18 cellular contexts compared by ENCODE assay signal in genomic region chr3:51929420-51930003, GRCh38. TPM values are rescaled to one million over a fixed set of nuclear protein-coding genes. Genes with fewer than 3 reads are reported as not detected.
DNase-seq lines count a peak whose midpoint lies in the region; ATAC-seq and TF ChIP-seq lines count a peak whose summit lies in the region.
"Had no signal": no experiment of that assay in that cellular context is flagged by ENCODE, and none has a peak within 500 bp of the region (broad histone marks: within the 10 kb centered on the region; RNA-seq: fewer than 3 reads in every experiment).

No MANE protein-coding gene starts in this region.

- no peaks in the 10 kb centered on the region for H3K9me2 ChIP-seq in GM23338 (ENCODE audit: insufficient read depth)

- no peak overlapping the region for H3K4me2 ChIP-seq in GM23338

- H3K4me3 Mint-ChIP-seq in GM23338, result no peak overlapping the region

- DNase-seq in AG20443 (ENCODE audit: low spot score), result peak; percentile 43
- peak; percentile 66 for DNase-seq in GM23338 (ENCODE audit: low spot score)
- DNase-seq in RWPE2 (ENCODE audit: low spot score), result no peak
- DNase-seq in left kidney (ENCODE audit: low read depth, low spot score), result peak; percentile 58
- DNase-seq in DMS153 (lab: John Stamatoyannopoulos, UW), result no peak
- DNase-seq in stimulated activated CD4-positive, alpha-beta T cell treated with anti-CD3 and anti-CD28 coated beads, Interleukin-12 subunit alpha, Interleukin-12 subunit beta, amount 100 ng/mL, for 4 hours, result no peak
- DNase-seq in NCI-H1048 (lab: John Stamatoyannopoulos, UW), result no peak
- DNase-seq: activated CD4-positive, alpha-beta T cell treated with anti-CD3 and anti-CD28 coated beads, Interleukin-2, amount 50 U/mL, for 1 hour; activated gamma-delta T cell treated with Interleukin-2 at 50 U/mL for 16 hours; C1 segment of cervical spinal cord; central memory CD4-positive, alpha-beta T cell; hippocampal formation; NCI-H1436 treated with DMSO at 0.1 percent for 48 hours; NCI-H82; stimulated activated CD4-positive, alpha-beta T cell treated with anti-CD3 and anti-CD28 coated beads, Interleukin-2, amount 100 ng/mL, for 48 hours; stimulated activated naive CD4-positive, alpha-beta T cell had no signal

- H3K36me3 ChIP-seq in GM23338 (ENCODE audit: insufficient read depth) (peaks cover under 1% of the 10 kb centered on the region; the same call in 1 of the 2 replicates), RWPE2 (ENCODE audit: low read depth) (peaks cover 3% of the 10 kb centered on the region)

- H3K4me1 ChIP-seq in GM23338 (ENCODE audit: insufficient read depth) (no peaks in the 10 kb centered on the region), RWPE2 (ENCODE audit: insufficient read depth, poor library complexity, severe bottlenecking) (no peaks in the 10 kb centered on the region)

- no peaks in the 10 kb centered on the region for H3K79me2 ChIP-seq in GM23338 (replicated peaks; ENCODE audit: insufficient read depth)

- H3K27ac Mint-ChIP-seq in GM23338, result no peak overlapping the region

- no peaks in the 10 kb centered on the region for H3K4me1 Mint-ChIP-seq in GM23338

- H3F3A ChIP-seq in GM23338 (replicated peaks; ENCODE audit: low read depth), result no peaks in the 10 kb centered on the region

- H3K27ac ChIP-seq in GM23338 (ENCODE audit: low read depth) (no peak overlapping the region), RWPE2 (ENCODE audit: poor library complexity, severe bottlenecking) (no peak overlapping the region)

- H3K27me3 ChIP-seq in GM23338 (ENCODE audit: insufficient read depth) (no peaks in the 10 kb centered on the region), RWPE2 (ENCODE audit: insufficient read depth, poor library complexity, severe bottlenecking) (no peaks in the 10 kb centered on the region)

- peaks cover 2% of the 10 kb centered on the region for H3K27me3 Mint-ChIP-seq in GM23338 (ENCODE audit: insufficient read depth, low read depth, poor library complexity)

- peaks cover 3% of the 10 kb centered on the region for H4K20me1 ChIP-seq in GM23338 (replicated peaks; ENCODE audit: insufficient read depth)

- H3K36me3 Mint-ChIP-seq in GM23338 (ENCODE audit: low read depth), result peaks cover 36% of the 10 kb centered on the region

- TF ChIP-seq CTCF in GM23338 (conservative IDR thresholded peaks at IDR 0.05; ENCODE audit: low read depth in 2 of 2) (no peak), RWPE2 (IDR thresholded peaks at IDR 0.05; ENCODE audit: poor library complexity, severe bottlenecking) (no peak)

- peak; percentile 83 for ATAC-seq in GM23338
- ATAC-seq in RWPE2 (ENCODE audit: low read depth), result peak; percentile 43; the same call in 1 of the 3 replicates
- no peak for ATAC-seq in HG03135 (IDR thresholded peaks at IDR 0.05; ENCODE audit: unreplicated experiment)

- H2AFZ ChIP-seq in GM23338, result no peak overlapping the region

- H3K4me3 ChIP-seq in GM23338 (no peak overlapping the region), RWPE2 (ENCODE audit: severe bottlenecking) (no peak overlapping the region)

- H3K9me3 Mint-ChIP-seq in GM23338, result no peaks in the 10 kb centered on the region

- H3K9me3 ChIP-seq in RWPE2 (ENCODE audit: severe bottlenecking), result no peaks in the 10 kb centered on the region

TF ChIP-seq in GM23338, 12 proteins besides CTCF, POLR2A, EP300 and RAD21:
- TF ChIP-seq REST (IDR thresholded peaks at IDR 0.05; ENCODE audit: unreplicated experiment) (peak; percentile 93), ZNF114 (CRISPR knock-in tag; IDR thresholded peaks at IDR 0.05) (no peak)
TF ChIP-seq in GM23338: peak in this region for 1.

RNA-seq across cellular contexts. Expression of gene RRP9, which starts 12.2 kb away (rescaled TPM):
- total RNA-seq in GM23338 (2014; rRNA removed; shearing (Covaris generic)), result 61.8 and 62.4 TPM in 2 replicates
- 68.1 and 71.3 TPM in 2 replicates for polyA plus RNA-seq in GM23338 (2016; fragmentation: Nextera tagmentation; extraction: Ambion mirVana)

RNA-seq across cellular contexts. Expression of gene PARP3, which starts 12.7 kb away (rescaled TPM):
- total RNA-seq in GM23338 (2014; rRNA removed; shearing (Covaris generic)), result 1.1 and 3.1 TPM in 2 replicates
- 0.35 and 0.76 TPM in 2 replicates for polyA plus RNA-seq in GM23338 (2016; fragmentation: Nextera tagmentation; extraction: Ambion mirVana)

RNA-seq across cellular contexts. Expression of gene GPR62, which starts 25.7 kb away (rescaled TPM):
- total RNA-seq in GM23338 (2014; rRNA removed; shearing (Covaris generic)), result 0.38 TPM in 1 of 2 replicates, not detected in the other
- 0.10 and 0.42 TPM in 2 replicates for polyA plus RNA-seq in GM23338 (2016; fragmentation: Nextera tagmentation; extraction: Ambion mirVana)

RNA-seq across cellular contexts. Expression of gene IQCF1, which starts 26.4 kb away (rescaled TPM):
- not detected in 2 replicates for total RNA-seq in GM23338 (2014; rRNA removed; shearing (Covaris generic))
- polyA plus RNA-seq in GM23338 (2016; fragmentation: Nextera tagmentation; extraction: Ambion mirVana), result not detected in 2 replicates
- total RNA-seq: mucosa of gallbladder had no signal

RNA-seq across cellular contexts. Expression of gene PCBP4, which starts 37.7 kb away (rescaled TPM):
- total RNA-seq in GM23338 (2014; rRNA removed; shearing (Covaris generic)), result 26.8 and 37.6 TPM in 2 replicates
- polyA plus RNA-seq in GM23338 (2016; fragmentation: Nextera tagmentation; extraction: Ambion mirVana), result 11.8 and 14.1 TPM in 2 replicates

Comparison
In these comparisons a context has a peak if more than half of its experiments do, and no peak if none do; other contexts are left out.
1. DNase-seq: peak in AG20443 (single experiment), GM23338 (single experiment) and left kidney (single experiment); none in RWPE2 (single experiment), DMS153 (single experiment), stimulated activated CD4-positive, alpha-beta T cell treated with anti-CD3 and anti-CD28 coated beads, Interleukin-12 subunit alpha, Interleukin-12 subunit beta, amount 100 ng/mL, for 4 hours (single experiment) and NCI-H1048 (single experiment).